Comparison of ENCODE assay signal across 8 cellular contexts in the genomic region with DNA sequence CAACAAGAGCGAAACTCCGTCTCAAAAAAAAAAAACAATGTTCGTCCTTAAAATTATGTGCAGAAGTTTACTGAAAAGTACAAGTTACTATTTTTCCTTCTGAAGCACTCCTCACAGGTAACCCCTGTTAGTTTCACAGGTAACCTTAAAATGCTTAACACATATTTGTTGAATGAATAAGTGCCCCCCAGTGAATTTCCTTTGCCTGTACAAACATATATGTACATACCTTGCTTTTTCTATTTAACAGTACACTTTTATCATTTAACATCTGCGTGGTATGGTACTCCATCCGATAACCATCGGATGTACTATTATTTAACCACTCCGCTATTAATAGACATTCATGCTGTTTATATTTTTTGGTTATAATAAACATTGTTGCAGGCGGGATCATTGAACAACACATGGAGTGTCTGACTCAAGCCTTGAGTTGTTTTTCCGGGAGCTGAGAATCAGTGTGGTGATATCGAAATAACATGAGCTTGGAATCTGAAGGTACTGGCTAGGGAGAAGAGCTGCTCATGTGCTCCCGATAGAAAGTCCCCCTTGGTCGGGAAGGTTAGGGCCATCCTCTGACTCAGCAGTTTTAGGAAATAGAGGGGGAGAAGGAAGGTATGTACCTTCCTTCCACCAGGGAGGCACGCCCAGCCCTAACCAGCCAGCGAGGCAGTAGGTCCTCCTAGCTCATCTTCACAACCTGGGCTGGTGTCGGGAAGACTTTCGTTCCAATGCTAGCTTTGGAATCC.
DNase-seq lines count a peak whose midpoint lies in the region; ATAC-seq and TF ChIP-seq lines count a peak whose summit lies in the region.

No MANE protein-coding gene starts in this region.

- ATAC-seq in GM19351 (IDR thresholded peaks at IDR 0.05; ENCODE audit: unreplicated experiment) (no peak), HG02981 (IDR thresholded peaks at IDR 0.05; ENCODE audit: unreplicated experiment) (no peak)

- TF ChIP-seq CTCF in coronary artery (IDR thresholded peaks at IDR 0.05), result no peak

- H3K27ac ChIP-seq in coronary artery (no peak overlapping the region), muscle layer of duodenum (ENCODE audit: low read length) (peak overlapping the region; percentile 79)

- DNase-seq in DMS53 (lab: John Stamatoyannopoulos, UW) (peak; percentile 60), NAMALWA (ENCODE audit: low spot score) (peak; percentile 19), coronary artery (ENCODE audit: low spot score) (no peak), KBM-7 (no peak), COLO829 (ENCODE audit: low spot score) (no peak)

- H3K4me1 ChIP-seq in muscle layer of duodenum (ENCODE audit: control insufficient read depth in 1 of 2, insufficient read depth in 2 of 2, low read length in 2 of 2), result peaks cover 20 to 38% of the 10 kb centered on the region in 2 donors

- H3K9me3 ChIP-seq in muscle layer of duodenum (ENCODE audit: control insufficient read depth in 1 of 2, low read length in 2 of 2), result no peaks in the 10 kb centered on the region

- no peaks in the 10 kb centered on the region for H3K36me3 ChIP-seq in muscle layer of duodenum (ENCODE audit: control insufficient read depth in 1 of 2, insufficient read depth in 2 of 2, low read length in 2 of 2)

- H3K4me3 ChIP-seq in coronary artery (peak overlapping the region; percentile 93), muscle layer of duodenum (ENCODE audit: low read depth in 1 of 2, low read length in 2 of 2) (peak overlapping the region; percentile 81 to 92)

- in situ Hi-C loops in KBM-7 (cut with MboI; ENCODE audit: low pct_unique_long_range_greater_than_20kb, low sequenced_read_pairs), result no loop called here

- H3K27me3 ChIP-seq in muscle layer of duodenum (ENCODE audit: low read depth, low read length), result no peaks in the 10 kb centered on the region

Comparison
In these comparisons a context has a peak if more than half of its experiments do, and no peak if none do; other contexts are left out.
1. DNase-seq: peak in DMS53 (single experiment) and NAMALWA (single experiment); none in coronary artery (single experiment), KBM-7 (single experiment) and COLO829 (single experiment).